In the genomic region with DNA sequence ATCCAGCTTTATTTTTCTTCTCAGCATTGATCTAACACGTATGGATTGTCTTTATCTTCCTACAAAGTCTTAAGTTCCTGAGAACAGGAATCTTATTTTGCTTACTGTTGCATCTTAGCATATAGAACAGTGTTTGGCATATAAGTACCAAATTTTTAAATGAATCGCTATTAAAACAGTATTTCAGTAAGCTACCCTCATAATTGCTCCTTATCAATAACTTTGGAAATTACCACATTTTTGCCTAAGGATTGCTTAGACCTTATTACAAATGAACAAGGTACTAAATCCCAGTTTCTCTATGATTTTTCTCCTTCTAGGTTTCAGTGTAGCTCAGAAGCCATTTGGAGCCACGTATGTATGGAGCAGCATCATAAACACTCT, we compare ENCODE assay signal across 33 cellular contexts. TPM values are rescaled to one million over a fixed set of nuclear protein-coding genes. Genes with fewer than 3 reads are reported as not detected.
DNase-seq lines count a peak whose midpoint lies in the region; ATAC-seq and TF ChIP-seq lines count a peak whose summit lies in the region.
"Had no signal": no experiment of that assay in that cellular context is flagged by ENCODE, and none has a peak within 500 bp of the region (broad histone marks: within the 10 kb centered on the region; RNA-seq: fewer than 3 reads in every experiment).

No MANE protein-coding gene starts in this region.

- H3K4me3 Mint-ChIP-seq in activated CD4-positive, alpha-beta T cell treated with anti-CD3 and anti-CD28 coated beads, Interleukin-2, amount 10 ng/mL, durations not matched to agents 24 days and 14 days: no peak overlapping the region
- H3K4me3 Mint-ChIP-seq in Caco-2 (ENCODE audit: unreplicated experiment) (no peak overlapping the region), GM23338 (no peak overlapping the region), osteocyte (ENCODE audit: unreplicated experiment) (no peak overlapping the region)
- H3K4me3 Mint-ChIP-seq: B cell; CD14-positive monocyte; CD4-positive, alpha-beta memory T cell; CD4-positive, alpha-beta T cell; CD4-positive, CD25-positive, alpha-beta regulatory T cell; CD8-positive, alpha-beta memory T cell; CD8-positive, alpha-beta T cell had no signal

- no peak overlapping the region for H3K4me3 ChIP-seq in Caco-2 (ENCODE audit: low read depth, low read length)
- H3K4me3 ChIP-seq in GM23338: no peak overlapping the region
- H3K4me3 ChIP-seq in HEK293 (ENCODE audit: low read depth, low read length): no peak overlapping the region
- H3K4me3 ChIP-seq: A549; BLaER1; BLaER1 treated with 17β-estradiol and CSF1 and Interleukin-3, amounts not matched to agents 10 nM and 100 nM had no signal

- 0 out of 2 replicates have a peak overlapping the region, but pooled peaks have one; percentile 19 for H3K4me2 ChIP-seq in GM23338
- H3K4me2 ChIP-seq: A549; BLaER1; BLaER1 treated with 17β-estradiol and CSF1 and Interleukin-3, amounts not matched to agents 10 nM and 100 nM had no signal

- CTCF ChIA-PET in Caco-2 (lab: Charles Lee) (no interaction called here), HEK293 (lab: Yijun Ruan, JAX) (interaction anchor here (0.5 to 1.6 kb wide), 4 partner anchors 9 to 865 kb away, joined by 3 to 10 read pairs (median 4); partner anchors contain the start of gene DEPDC7)

- H3K79me2 ChIP-seq in GM23338 (replicated peaks; ENCODE audit: insufficient read depth): no peaks in the 10 kb centered on the region

- peak; percentile 47 for DNase-seq in activated CD4-positive, alpha-beta T cell treated with anti-CD3 and anti-CD28 coated beads, Interleukin-2, amount 10 ng/mL, durations not matched to agents 24 days and 14 days
- no peak for DNase-seq in activated CD4-positive, alpha-beta T cell treated with anti-CD3 and anti-CD28 coated beads for 4 hours
- no peak for DNase-seq in Caco-2
- DNase-seq in GM23338 (ENCODE audit: low spot score): no peak
- DNase-seq in NCI-H2029 (lab: John Stamatoyannopoulos, UW): no peak
- DNase-seq in NK-92 (lab: John Stamatoyannopoulos, UW; ENCODE audit: unreplicated experiment): no peak
- DNase-seq in osteocyte (ENCODE audit: extremely low spot score, unreplicated experiment): no peak
- DNase-seq: 8988T; ACHN; AML-193; BE2C; C1 segment of cervical spinal cord; Calu3; CD4-positive, alpha-beta memory T cell; CD4-positive, alpha-beta T cell; CD4-positive, CD25-positive, alpha-beta regulatory T cell; CD8-positive, alpha-beta memory T cell; CD8-positive, alpha-beta T cell; COR-L47; DMS 273 treated with DMSO at 0.1 percent for 48 hours; DMS153; DMS79; DMS79 treated with DMSO at 0.1 percent for 48 hours; DND-41; EL had no signal

- peaks cover 2% of the 10 kb centered on the region for H3K4me1 Mint-ChIP-seq in activated CD4-positive, alpha-beta T cell treated with anti-CD3 and anti-CD28 coated beads, Interleukin-2, amount 10 ng/mL, durations not matched to agents 24 days and 14 days
- H3K4me1 Mint-ChIP-seq in Caco-2 (ENCODE audit: low read depth, unreplicated experiment) (peaks cover 34% of the 10 kb centered on the region), GM23338 (peaks cover 10% of the 10 kb centered on the region), osteocyte (ENCODE audit: unreplicated experiment) (no peaks in the 10 kb centered on the region)
- H3K4me1 Mint-ChIP-seq: B cell had no signal

- no peaks in the 10 kb centered on the region for H3F3A ChIP-seq in GM23338 (replicated peaks; ENCODE audit: low read depth)

- H2AFZ ChIP-seq in GM23338: no peak overlapping the region

- no peak overlapping the region for H3K27ac Mint-ChIP-seq in activated CD4-positive, alpha-beta T cell treated with anti-CD3 and anti-CD28 coated beads, Interleukin-2, amount 10 ng/mL, durations not matched to agents 24 days and 14 days
- peak overlapping the region; percentile 8 for H3K27ac Mint-ChIP-seq in Caco-2 (ENCODE audit: unreplicated experiment)
- no peak overlapping the region for H3K27ac Mint-ChIP-seq in GM23338
- no peak overlapping the region for H3K27ac Mint-ChIP-seq in osteocyte (ENCODE audit: unreplicated experiment)
- H3K27ac Mint-ChIP-seq: B cell; CD14-positive monocyte; CD4-positive, alpha-beta memory T cell; CD4-positive, alpha-beta T cell; CD4-positive, CD25-positive, alpha-beta regulatory T cell; CD8-positive, alpha-beta memory T cell; CD8-positive, alpha-beta T cell had no signal

- no peak for ATAC-seq in GM23338
- ATAC-seq: A549; CD8-positive, alpha-beta T cell had no signal

- BruUV-seq in Caco-2 (replicated peaks; lab: Mats Ljungman, UMichigan): no TSS peak

- no peaks in the 10 kb centered on the region for H4K20me1 ChIP-seq in GM23338 (replicated peaks; ENCODE audit: insufficient read depth)
- H4K20me1 ChIP-seq: BLaER1; BLaER1 treated with 17β-estradiol and CSF1 and Interleukin-3, amounts not matched to agents 10 nM and 100 nM had no signal

- no peaks in the 10 kb centered on the region for H3K9me2 ChIP-seq in GM23338 (ENCODE audit: insufficient read depth)

- TF ChIP-seq CTCF in Caco-2 (IDR thresholded peaks at IDR 0.05; ENCODE audit: insufficient read depth in 1 of 2, low read depth in 1 of 2, low read length in 1 of 2, severe bottlenecking in 1 of 2, unreplicated experiment in 1 of 2) (no peak), GM23338 (conservative IDR thresholded peaks at IDR 0.05; ENCODE audit: low read depth in 2 of 2) (no peak), HEK293 (tag by site-specific recombination; IDR thresholded peaks at IDR 0.05) (no peak), osteocyte (IDR thresholded peaks at IDR 0.05) (no peak)

- no peaks in the 10 kb centered on the region for H3K27me3 ChIP-seq in Caco-2 (replicated peaks; ENCODE audit: control insufficient read depth, insufficient read depth, low read length)
- no peaks in the 10 kb centered on the region for H3K27me3 ChIP-seq in GM23338 (ENCODE audit: insufficient read depth)
- H3K27me3 ChIP-seq: BE2C; BLaER1; BLaER1 treated with 17β-estradiol and CSF1 and Interleukin-3, amounts not matched to agents 10 nM and 100 nM had no signal

- H3K4me1 ChIP-seq in Caco-2: peaks cover 22% of the 10 kb centered on the region
- peaks cover 10% of the 10 kb centered on the region; the same call in 1 of the 2 replicates for H3K4me1 ChIP-seq in GM23338 (ENCODE audit: insufficient read depth)
- H3K4me1 ChIP-seq in HEK293 (ENCODE audit: control insufficient read depth, insufficient read depth, low read length): no peaks in the 10 kb centered on the region
- H3K4me1 ChIP-seq: BE2C; BLaER1; BLaER1 treated with 17β-estradiol and CSF1 and Interleukin-3, amounts not matched to agents 10 nM and 100 nM had no signal

- no peak overlapping the region for H3K27ac ChIP-seq in GM23338 (ENCODE audit: low read depth)
- no peak overlapping the region for H3K27ac ChIP-seq in HEK293 (ENCODE audit: extremely low read depth, low read depth, low read length)
- H3K27ac ChIP-seq: 22Rv1; A549; BLaER1; BLaER1 treated with 17β-estradiol and CSF1 and Interleukin-3, amounts not matched to agents 10 nM and 100 nM; C4-2B had no signal

- H3K27me3 Mint-ChIP-seq in activated CD4-positive, alpha-beta T cell treated with anti-CD3 and anti-CD28 coated beads, Interleukin-2, amount 10 ng/mL, durations not matched to agents 24 days and 14 days: peaks cover 34% of the 10 kb centered on the region
- H3K27me3 Mint-ChIP-seq in Caco-2 (ENCODE audit: insufficient read depth, unreplicated experiment): no peaks in the 10 kb centered on the region
- H3K27me3 Mint-ChIP-seq in GM23338 (ENCODE audit: insufficient read depth, low read depth, poor library complexity): no peaks in the 10 kb centered on the region
- H3K27me3 Mint-ChIP-seq in osteocyte (ENCODE audit: unreplicated experiment): no peaks in the 10 kb centered on the region
- H3K27me3 Mint-ChIP-seq: CD4-positive, alpha-beta T cell had no signal

- H3K9me3 ChIP-seq in Caco-2 (no peaks in the 10 kb centered on the region), HEK293 (ENCODE audit: control insufficient read depth, insufficient read depth, low read depth, low read length) (no peaks in the 10 kb centered on the region)
- H3K9me3 ChIP-seq: A549; BE2C; BLaER1; BLaER1 treated with 17β-estradiol and CSF1 and Interleukin-3, amounts not matched to agents 10 nM and 100 nM had no signal

- intact Hi-C loops in activated CD4-positive, alpha-beta T cell treated with anti-CD3 and anti-CD28 coated beads, Interleukin-2, amount 10 ng/mL, durations not matched to agents 24 days and 14 days (cut with micrococcal nuclease): no loop called here
- intact Hi-C loops in Caco-2 (cut with micrococcal nuclease; ENCODE audit: unreplicated experiment): no loop called here

- POLR2A ChIA-PET in Caco-2 (lab: Charles Lee): interaction anchor here (1.2 kb wide), 2 partner anchors 9 to 14 kb away, joined by 3 to 6 read pairs; partner anchors contain the start of genes DEPDC7 and TCP11L1
- POLR2A ChIA-PET in HEK293 (lab: Yijun Ruan, JAX): interaction anchor here (0.6 to 0.8 kb wide), 2 partner anchors 9 to 13 kb away, joined by 3 to 7 read pairs; partner anchors contain the start of gene DEPDC7

- H3K36me3 ChIP-seq in Caco-2 (ENCODE audit: control insufficient read depth, insufficient read depth, low read length) (no peaks in the 10 kb centered on the region), GM23338 (ENCODE audit: insufficient read depth) (no peaks in the 10 kb centered on the region), HEK293 (ENCODE audit: control insufficient read depth in 2 of 2, insufficient read depth in 1 of 2, low read length in 2 of 2) (peaks cover 0 to 4% of the 10 kb centered on the region in 2 experiments; a peak in 1 of 3 replicates)
- H3K36me3 ChIP-seq: BE2C; BLaER1; BLaER1 treated with 17β-estradiol and CSF1 and Interleukin-3, amounts not matched to agents 10 nM and 100 nM had no signal

- H3K9me3 Mint-ChIP-seq in activated CD4-positive, alpha-beta T cell treated with anti-CD3 and anti-CD28 coated beads, Interleukin-2, amount 10 ng/mL, durations not matched to agents 24 days and 14 days: peaks cover 2% of the 10 kb centered on the region
- H3K9me3 Mint-ChIP-seq in Caco-2 (ENCODE audit: unreplicated experiment): no peaks in the 10 kb centered on the region
- H3K9me3 Mint-ChIP-seq in GM23338: no peaks in the 10 kb centered on the region
- H3K9me3 Mint-ChIP-seq in osteocyte (ENCODE audit: unreplicated experiment): no peaks in the 10 kb centered on the region
- H3K9me3 Mint-ChIP-seq: CD14-positive monocyte; CD4-positive, alpha-beta memory T cell; CD4-positive, alpha-beta T cell; CD8-positive, alpha-beta memory T cell; CD8-positive, alpha-beta T cell had no signal

- no peaks in the 10 kb centered on the region for H3K36me3 Mint-ChIP-seq in activated CD4-positive, alpha-beta T cell treated with anti-CD3 and anti-CD28 coated beads, Interleukin-2, amount 10 ng/mL, durations not matched to agents 24 days and 14 days (ENCODE audit: low read depth)
- H3K36me3 Mint-ChIP-seq in Caco-2 (ENCODE audit: insufficient read depth, unreplicated experiment): no peaks in the 10 kb centered on the region
- no peaks in the 10 kb centered on the region; the same call in 2 of the 3 replicates for H3K36me3 Mint-ChIP-seq in GM23338 (ENCODE audit: low read depth)
- peaks cover 2% of the 10 kb centered on the region for H3K36me3 Mint-ChIP-seq in osteocyte (ENCODE audit: unreplicated experiment)
- H3K36me3 Mint-ChIP-seq: CD4-positive, alpha-beta memory T cell; CD4-positive, CD25-positive, alpha-beta regulatory T cell; CD8-positive, alpha-beta memory T cell had no signal

RNA-seq across cellular contexts. Expression of gene DEPDC7, which starts 9.7 kb away (rescaled TPM):
- total RNA-seq in activated CD4-positive, alpha-beta T cell treated with anti-CD3 and anti-CD28 coated beads, Interleukin-2, amount 10 ng/mL, durations not matched to agents 24 days and 14 days: 0.64 and 0.84 TPM in 2 replicates
- total RNA-seq in Caco-2 (2022): 17.0 and 17.2 TPM in 2 replicates
- 10.9 and 15.3 TPM in 2 replicates for total RNA-seq in GM23338 (2014; rRNA removed; shearing (Covaris generic))
- 8.6 and 9.1 TPM in 2 replicates for polyA plus RNA-seq in GM23338 (2016; fragmentation: Nextera tagmentation; extraction: Ambion mirVana)
- total RNA-seq in osteocyte: 2.9 and 3.7 TPM in 2 replicates
- total RNA-seq: B cell had no signal

RNA-seq across cellular contexts. Expression of gene TCP11L1, which starts 14.0 kb away (rescaled TPM):
- total RNA-seq in activated CD4-positive, alpha-beta T cell treated with anti-CD3 and anti-CD28 coated beads, Interleukin-2, amount 10 ng/mL, durations not matched to agents 24 days and 14 days: 12.5 and 14.4 TPM in 2 replicates
- total RNA-seq in Caco-2 (2022): 22.8 and 25.0 TPM in 2 replicates
- 24.9 and 39.0 TPM in 2 replicates for total RNA-seq in GM23338 (2014; rRNA removed; shearing (Covaris generic))
- polyA plus RNA-seq in GM23338 (2016; fragmentation: Nextera tagmentation; extraction: Ambion mirVana): 3.2 and 5.0 TPM in 2 replicates
- 24.2 and 26.2 TPM in 2 replicates for total RNA-seq in osteocyte
